ENCODE assay signal across 11 cellular contexts in the genomic region with DNA sequence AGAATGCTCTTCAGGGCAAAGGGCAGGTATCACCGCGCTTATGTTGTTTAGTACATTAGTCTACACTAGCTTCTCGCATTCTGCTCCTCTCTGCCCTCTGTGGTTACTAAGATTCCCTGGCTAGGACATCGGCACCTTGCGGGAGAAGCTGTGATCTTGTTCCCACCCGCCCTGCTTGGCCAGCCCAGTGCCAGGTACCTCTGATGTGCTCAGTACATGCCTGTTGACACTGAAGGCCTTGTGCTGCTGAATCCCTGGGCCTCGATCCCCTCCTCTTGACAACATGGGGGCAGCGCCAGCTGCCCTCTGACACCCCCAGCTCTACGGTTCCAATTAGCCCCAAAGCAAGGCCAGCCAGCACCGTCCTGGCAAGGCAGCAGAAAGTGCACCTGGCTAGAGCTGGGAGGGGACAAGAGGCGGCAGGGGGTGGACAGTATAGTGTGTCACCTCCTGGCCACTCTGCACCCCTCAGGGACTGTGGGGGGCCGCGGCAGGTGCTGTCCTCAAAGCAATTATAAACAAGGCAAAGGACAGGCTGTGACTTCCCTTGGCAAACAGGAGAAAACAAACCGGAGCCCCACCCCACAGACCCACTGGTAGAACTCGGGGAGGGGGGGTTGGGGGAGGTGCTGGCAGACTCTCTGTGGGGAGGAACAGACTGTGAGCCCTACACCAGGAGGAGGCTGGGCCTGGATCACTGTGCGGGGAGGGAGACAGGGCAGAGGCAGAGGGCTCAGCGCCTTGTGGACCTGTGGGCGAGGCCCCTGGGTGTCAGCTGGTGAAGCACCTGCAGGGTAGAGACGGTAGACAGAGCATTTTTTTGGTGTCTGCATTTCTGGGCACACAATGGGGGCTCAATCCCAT. TPM values are rescaled to one million over a fixed set of nuclear protein-coding genes. Genes with fewer than 3 reads are reported as not detected.
DNase-seq lines count a peak whose midpoint lies in the region; ATAC-seq and TF ChIP-seq lines count a peak whose summit lies in the region.
"Had no signal": no experiment of that assay in that cellular context is flagged by ENCODE, and none has a peak within 500 bp of the region (broad histone marks: within the 10 kb centered on the region; RNA-seq: fewer than 3 reads in every experiment).

No MANE protein-coding gene starts in this region.

- ATAC-seq in GM19328 (IDR thresholded peaks at IDR 0.05; ENCODE audit: unreplicated experiment): no peak
- ATAC-seq in GM21447 (IDR thresholded peaks at IDR 0.05; ENCODE audit: unreplicated experiment): no peak
- ATAC-seq in HG03442 (IDR thresholded peaks at IDR 0.05; ENCODE audit: unreplicated experiment): no peak

- H3K4me3 ChIP-seq in GM12865 (ENCODE audit: low read depth, low read length): peak overlapping the region; percentile 83

- intact Hi-C loops in head of caudate nucleus (cut with DNase I): no loop called here

- DNase-seq in GM12865 (ENCODE audit: low read depth): peak; percentile 21
- peak; percentile 79 for DNase-seq in NCI-H345 treated with DMSO at 0.1 percent for 48 hours (lab: John Stamatoyannopoulos, UW; ENCODE audit: unreplicated experiment)
- DNase-seq in head of caudate nucleus: peak in 32 of 42 donors; percentile 48 to 88 (median 65)
- peak; percentile 55 for DNase-seq in occipital lobe (lab: John Stamatoyannopoulos, UW)
- no peak for DNase-seq in activated naive CD4-positive, alpha-beta T cell treated with Interleukin-2 at 50 U/mL for 16 hours
- DNase-seq: activated CD4-positive, alpha-beta T cell treated with anti-CD3 and anti-CD28 coated beads for 1 hour; H9 had no signal

- TF ChIP-seq CTCF in GM12865 (IDR thresholded peaks at IDR 0.05; ENCODE audit: insufficient read depth, low read depth, low read length, missing control alignments): no peak

RNA-seq across cellular contexts. Expression of a gene that starts 7.1 kb away (rescaled TPM):
- 3.4 TPM for total RNA-seq in occipital lobe

RNA-seq across cellular contexts. Expression of a gene that starts 18.9 kb away (rescaled TPM):
- total RNA-seq in occipital lobe: not detected
- total RNA-seq: H9, lung microvascular endothelial cell had no signal

RNA-seq across cellular contexts. Expression of a gene that starts 51.4 kb away (rescaled TPM):
- total RNA-seq in occipital lobe: 6.7 TPM

RNA-seq across cellular contexts. Expression of a gene that starts 52.3 kb away (rescaled TPM):
- 0.62 TPM for total RNA-seq in occipital lobe

RNA-seq across cellular contexts. Expression of a gene that starts 59.2 kb away (rescaled TPM):
- total RNA-seq in occipital lobe: 34.2 TPM
